ENCODE assay signal across 20 cellular contexts in genomic region chr19:17580470-17581000, GRCh38. TPM values are rescaled to one million over a fixed set of nuclear protein-coding genes. Genes with fewer than 3 reads are reported as not detected.
DNase-seq lines count a peak whose midpoint lies in the region; ATAC-seq, FAIRE-seq and TF ChIP-seq lines count a peak whose summit lies in the region.
"Had no signal": no experiment of that assay in that cellular context is flagged by ENCODE, and none has a peak within 500 bp of the region (broad histone marks: within the 10 kb centered on the region; RNA-seq: fewer than 3 reads in every experiment).

No MANE protein-coding gene starts in this region.

- H3K27me3 Mint-ChIP-seq in activated T-helper 17 cell treated with anti-CD3 and anti-CD28 coated beads, Interleukin-2, amount 50 U/mL, for 72 hours = no peaks in the 10 kb centered on the region
- H3K27me3 Mint-ChIP-seq: CD8-positive, alpha-beta memory T cell; stimulated activated memory B cell treated with anti-CD40 and anti-IgM and Interleukin-4, amounts not matched to agents 10 μg/mL and 1 μg/mL and 100 μg/mL, for 72 hours had no signal

- H3K36me3 ChIP-seq in BLaER1 = peaks cover 65% of the 10 kb centered on the region
- peaks cover 22 to 38% of the 10 kb centered on the region in 2 experiments; a peak in 3 of 4 replicates for H3K36me3 ChIP-seq in HCT116 (ENCODE audit: control insufficient read depth in 1 of 2, insufficient read depth in 2 of 2, low read length in 2 of 2)
- peaks cover 18% of the 10 kb centered on the region for H3K36me3 ChIP-seq in Karpas-422 (ENCODE audit: insufficient read depth, low read length)
- H3K36me3 ChIP-seq in small intestine (ENCODE audit: control insufficient read depth in 2 of 2, insufficient read depth in 2 of 2, low read length in 2 of 2) = peaks cover 2 to 5% of the 10 kb centered on the region in 2 donors
- H3K36me3 ChIP-seq: ovary had no signal

- H3K9me2 ChIP-seq in HCT116 (ENCODE audit: insufficient read depth) (no peaks in the 10 kb centered on the region), Karpas-422 (replicated peaks; ENCODE audit: insufficient read depth, low read length) (no peaks in the 10 kb centered on the region)

- peak overlapping the region; percentile 97 for H3K4me2 ChIP-seq in BLaER1
- H3K4me2 ChIP-seq in HCT116 (ENCODE audit: low read length) = peak overlapping the region; percentile 69
- H3K4me2 ChIP-seq in Karpas-422 (ENCODE audit: low read depth, low read length, poor library complexity, severe bottlenecking) = no peak overlapping the region

- no TSS peak for BruUV-seq in HCT116 (replicated peaks; lab: Mats Ljungman, UMichigan)

- POLR2A ChIA-PET in HCT116 (lab: Charles Lee) = interaction anchor here (0.5 to 1.3 kb wide), 2 partner anchors 18 to 218 kb away, joined by 3 read pairs; no protein-coding TSS in a partner anchor

- H3K9me3 Mint-ChIP-seq in activated T-helper 17 cell treated with anti-CD3 and anti-CD28 coated beads, Interleukin-2, amount 50 U/mL, for 72 hours = no peaks in the 10 kb centered on the region
- H3K9me3 Mint-ChIP-seq: CD8-positive, alpha-beta memory T cell; immature natural killer cell; natural killer cell; stimulated activated memory B cell treated with anti-CD40 and anti-IgM and Interleukin-4, amounts not matched to agents 10 μg/mL and 1 μg/mL and 100 μg/mL, for 72 hours had no signal

- H3K4me1 ChIP-seq in BLaER1 (peaks cover 64% of the 10 kb centered on the region), HCT116 (ENCODE audit: control insufficient read depth in 1 of 2, insufficient read depth in 2 of 2, low read length in 2 of 2) (peaks cover 16 to 36% of the 10 kb centered on the region in 2 experiments; a peak in 3 of 4 replicates), Karpas-422 (ENCODE audit: low read length) (no peaks in the 10 kb centered on the region), small intestine (ENCODE audit: control insufficient read depth in 2 of 2, insufficient read depth in 1 of 2, low read depth in 1 of 2, low read length in 1 of 2) (no peaks in the 10 kb centered on the region)
- H3K4me1 ChIP-seq: adrenal gland, left ventricle myocardium inferior had no signal

- H3K9me3 ChIP-seq in BLaER1 (no peaks in the 10 kb centered on the region), HCT116 (ENCODE audit: control insufficient read depth in 1 of 2, insufficient read depth in 1 of 2, low read depth in 1 of 2, low read length in 2 of 2) (no peaks in the 10 kb centered on the region), Karpas-422 (ENCODE audit: low read length) (no peaks in the 10 kb centered on the region), small intestine (ENCODE audit: control insufficient read depth, low read depth) (no peaks in the 10 kb centered on the region)
- H3K9me3 ChIP-seq: adrenal gland, left ventricle myocardium inferior, ovary had no signal

- ATAC-seq in HCT116 = no peak
- ATAC-seq in activated T-helper 17 cell treated with anti-CD3 and anti-CD28 coated beads, Interleukin-2, amount 50 U/mL, for 72 hours (replicated peaks) = no peak

- no peak for DNase-seq in HCT116 (ENCODE audit: low read depth, low spot score)
- no peak for DNase-seq in choroid plexus epithelial cell (ENCODE audit: low read depth)
- peak; percentile 43 for DNase-seq in iPS-NIHi7 (ENCODE audit: extremely low spot score)
- DNase-seq in coronary artery (ENCODE audit: low spot score) = no peak
- no peak for DNase-seq in Karpas-422
- no peak for DNase-seq in small intestine
- DNase-seq: activated gamma-delta T cell treated with Interleukin-2 at 50 U/mL for 16 hours; CD8-positive, alpha-beta memory T cell; head of caudate nucleus; KG1; NCI-H1417 treated with DMSO at 0.1 percent for 48 hours; NCI-H510A had no signal

- peaks cover 65% of the 10 kb centered on the region for H3K36me3 Mint-ChIP-seq in activated T-helper 17 cell treated with anti-CD3 and anti-CD28 coated beads, Interleukin-2, amount 50 U/mL, for 72 hours (ENCODE audit: low read depth)
- H3K36me3 Mint-ChIP-seq: natural killer cell had no signal

- H3K27me3 ChIP-seq in BLaER1 (no peaks in the 10 kb centered on the region), HCT116 (ENCODE audit: insufficient read depth, low read length) (no peaks in the 10 kb centered on the region), Karpas-422 (ENCODE audit: low read length) (no peaks in the 10 kb centered on the region), small intestine (ENCODE audit: control insufficient read depth in 2 of 2, insufficient read depth in 2 of 2, low read length in 2 of 2) (no peaks in the 10 kb centered on the region)
- H3K27me3 ChIP-seq: adrenal gland, ovary had no signal

- peaks cover 4% of the 10 kb centered on the region for H3K4me1 Mint-ChIP-seq in activated T-helper 17 cell treated with anti-CD3 and anti-CD28 coated beads, Interleukin-2, amount 50 U/mL, for 72 hours
- H3K4me1 Mint-ChIP-seq: CD8-positive, alpha-beta memory T cell; immature natural killer cell had no signal

- TF ChIP-seq CTCF in HCT116 (IDR thresholded peaks at IDR 0.05 in 2 of 3, conservative IDR thresholded peaks at IDR 0.05 in 1 of 3; ENCODE audit: borderline replicate concordance in 1 of 3, insufficient read depth in 1 of 3, low read depth in 2 of 3, low read length in 2 of 3) (peak in 1 of 3 experiments; percentile 27; a peak in 1 of 6 replicates), choroid plexus epithelial cell (conservative IDR thresholded peaks at IDR 0.05; ENCODE audit: low read depth, low read length) (peak; percentile 36), coronary artery (IDR thresholded peaks at IDR 0.05) (no peak)

- H3K9ac ChIP-seq in BLaER1 (no peak overlapping the region), HCT116 (ENCODE audit: low read length) (no peak overlapping the region), Karpas-422 (ENCODE audit: low read length) (no peak overlapping the region)

- H4K20me1 ChIP-seq in BLaER1 (peaks cover 66% of the 10 kb centered on the region), HCT116 (ENCODE audit: insufficient read depth) (peaks cover 4% of the 10 kb centered on the region; the same call in 1 of the 2 replicates), Karpas-422 (ENCODE audit: insufficient read depth, low read depth, low read length) (peaks cover 12% of the 10 kb centered on the region; the same call in 1 of the 2 replicates)

- RAD21 ChIA-PET in HCT116 (lab: Charles Lee; ENCODE audit: low non-redundant PET in 1 of 2, low total read pairs in 2 of 2, uncharacterized antibody in 2 of 2, unreplicated experiment in 2 of 2) = interaction anchor here in 1 of 2 experiments (0.9 kb wide), 1 partner anchor 186 kb away, joined by 4 read pairs; no protein-coding TSS in a partner anchor

- no peak overlapping the region for H3K4me3 ChIP-seq in BLaER1
- no peak overlapping the region for H3K4me3 ChIP-seq in HCT116 (replicated peaks in 1 of 2; ENCODE audit: low read depth in 1 of 2, low read length in 2 of 2)
- no peak overlapping the region for H3K4me3 ChIP-seq in choroid plexus epithelial cell (ENCODE audit: low read depth, low read length)
- H3K4me3 ChIP-seq in coronary artery = no peak overlapping the region
- no peak overlapping the region for H3K4me3 ChIP-seq in Karpas-422 (ENCODE audit: low read length)
- H3K4me3 ChIP-seq in small intestine (ENCODE audit: low read depth in 1 of 2, low read length in 2 of 2) = no peak overlapping the region
- H3K4me3 ChIP-seq: adrenal gland, left ventricle myocardium inferior, ovary had no signal

- TF ChIP-seq RAD21 in HCT116 (IDR thresholded peaks at IDR 0.05; ENCODE audit: low read depth) = no peak

- no peak overlapping the region for H3K4me3 Mint-ChIP-seq in activated T-helper 17 cell treated with anti-CD3 and anti-CD28 coated beads, Interleukin-2, amount 50 U/mL, for 72 hours
- H3K4me3 Mint-ChIP-seq: CD8-positive, alpha-beta memory T cell; immature natural killer cell; natural killer cell; stimulated activated memory B cell treated with anti-CD40 and anti-IgM and Interleukin-4, amounts not matched to agents 10 μg/mL and 1 μg/mL and 100 μg/mL, for 72 hours had no signal

- H3K27ac ChIP-seq in BLaER1 (0 out of 2 replicates have a peak overlapping the region, but pooled peaks have one; percentile 41), HCT116 (ENCODE audit: low read depth, low read length) (peak overlapping the region; percentile 50), coronary artery (no peak overlapping the region), Karpas-422 (ENCODE audit: low read length) (no peak overlapping the region), small intestine (ENCODE audit: low read depth in 1 of 2, low read length in 1 of 2) (no peak overlapping the region)
- H3K27ac ChIP-seq: adrenal gland, ovary had no signal

- H3K27ac Mint-ChIP-seq in activated T-helper 17 cell treated with anti-CD3 and anti-CD28 coated beads, Interleukin-2, amount 50 U/mL, for 72 hours = no peak overlapping the region
- H3K27ac Mint-ChIP-seq: stimulated activated memory B cell treated with anti-CD40 and anti-IgM and Interleukin-4, amounts not matched to agents 10 μg/mL and 1 μg/mL and 100 μg/mL, for 72 hours had no signal

- TF ChIP-seq POLR2A in HCT116 (IDR thresholded peaks at IDR 0.05; ENCODE audit: borderline replicate concordance, extremely low read depth, insufficient read depth, insufficient read length) = no peak

- H3K79me2 ChIP-seq in HCT116 (ENCODE audit: insufficient read depth, low read length) (peaks cover 3% of the 10 kb centered on the region; the same call in 1 of the 2 replicates), Karpas-422 (ENCODE audit: low read length) (no peaks in the 10 kb centered on the region)

- H2AFZ ChIP-seq in HCT116 (ENCODE audit: low read depth, low read length, poor library complexity, severe bottlenecking) (no peak overlapping the region), Karpas-422 (ENCODE audit: low read length) (no peak overlapping the region)

- intact Hi-C loops in HCT116 (cut with micrococcal nuclease) = no loop called here

- CTCF ChIA-PET in HCT116 (lab: Charles Lee) = interaction anchor here (0.9 to 1.0 kb wide), 2 partner anchors 8 to 26 kb away, joined by 3 to 8 read pairs; no protein-coding TSS in a partner anchor

- FAIRE-seq in small intestine (lab: Jason Lieb, UNC) = no peak

- WGBS in small intestine, 3 donors = 91 to 92% (median 91%) methylated on average over 23 of the region's 23 CpGs

TF ChIP-seq in HCT116, 20 proteins besides CTCF, POLR2A, EP300 and RAD21 (continues in another document):
- TF ChIP-seq JUND (IDR thresholded peaks at IDR 0.05) (no peak), EGR1 (IDR thresholded peaks at IDR 0.05; ENCODE audit: low read depth) (no peak), POLR2AphosphoS5 (IDR thresholded peaks at IDR 0.05; ENCODE audit: low read depth, low read length) (no peak), YY1 (IDR thresholded peaks at IDR 0.05; ENCODE audit: extremely low read depth, insufficient replicate concordance, low read depth, low read length) (no peak), ELF1 (IDR thresholded peaks at IDR 0.05; ENCODE audit: borderline replicate concordance, low read depth) (no peak), ZFX (IDR thresholded peaks at IDR 0.05) (no peak)

RNA-seq across cellular contexts. Expression of gene COLGALT1, which starts 25.1 kb away (rescaled TPM):
- total RNA-seq in HCT116 (2021; ENCODE audit: unreplicated experiment) = 86.0 TPM
- 64.8 and 67.6 TPM in 2 replicates for polyA plus RNA-seq in HCT116 (2012)
- 10 to 100 TPM; 41.1 to 76.5 TPM for total RNA-seq in activated T-helper 17 cell treated with anti-CD3 and anti-CD28 coated beads, Interleukin-2, amount 50 U/mL, for 72 hours
- total RNA-seq in Karpas-422 (2014; rRNA removed; shearing (Covaris generic); ENCODE audit: low replicate concordance) = 25.0 and 25.5 TPM in 2 replicates
- 10 to 100 TPM; 21.0 to 39.5 (median 23.8) TPM for polyA plus RNA-seq in small intestine

Comparison
In these comparisons a context has a peak if more than half of its experiments do, and no peak if none do; other contexts are left out.
1. H3K27ac ChIP-seq: peak in BLaER1 (single experiment) and HCT116 (single experiment); none in coronary artery (0 of 2), Karpas-422 (single experiment) and small intestine (0 of 2).